In the genomic region with DNA sequence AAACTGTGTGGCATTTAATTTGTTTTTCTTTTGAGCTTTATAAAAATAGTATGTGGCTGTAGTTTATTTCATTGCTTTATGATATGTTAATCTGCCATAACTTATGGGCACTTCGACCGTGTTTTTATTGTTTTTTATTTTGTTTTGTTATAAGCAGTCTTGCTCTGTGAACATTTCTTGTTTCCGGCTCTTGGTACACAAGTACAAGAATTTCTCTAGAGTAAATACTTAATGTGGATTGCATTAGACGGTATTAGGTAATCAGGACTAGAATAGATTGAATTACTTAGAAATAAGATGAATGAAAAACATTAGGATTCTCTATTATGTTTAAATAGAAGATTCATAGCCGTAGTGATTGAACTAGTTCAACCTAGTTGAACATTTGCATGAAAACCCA, we compare ENCODE assay signal across 8 cellular contexts. TPM values are rescaled to one million over a fixed set of nuclear protein-coding genes. Genes with fewer than 3 reads are reported as not detected.
DNase-seq lines count a peak whose midpoint lies in the region; ATAC-seq and TF ChIP-seq lines count a peak whose summit lies in the region.

No MANE protein-coding gene starts in this region.

- H3K36me3 Mint-ChIP-seq in activated naive CD4-positive, alpha-beta T cell treated with anti-CD3 and anti-CD28 coated beads, Interleukin-2, amount 10 ng/mL, durations not matched to agents 7 days and 5 days, result peaks cover 4% of the 10 kb centered on the region
- peaks cover 0 to under 1% of the 10 kb centered on the region in 2 donors for H3K36me3 Mint-ChIP-seq in activated naive CD4-positive, alpha-beta T cell treated with anti-CD3 and anti-CD28 coated beads, Interleukin-2, amount 50 U/mL, for 72 hours
- no peaks in the 10 kb centered on the region for H3K36me3 Mint-ChIP-seq in activated CD8-positive, alpha-beta T cell treated with anti-CD3 and anti-CD28 coated beads, Interleukin-2, amount 10 ng/mL, durations not matched to agents 7 days and 5 days (ENCODE audit: low read depth)
- no peaks in the 10 kb centered on the region for H3K36me3 Mint-ChIP-seq in type B pancreatic cell

- POLR2A ChIA-PET in activated CD8-positive, alpha-beta T cell treated with anti-CD3 and anti-CD28 coated beads, Interleukin-2, amount 10 ng/mL, durations not matched to agents 7 days and 5 days (lab: Charles Lee), result interaction anchor here (0.7 to 2.3 kb wide), 3 partner anchors 93 to 604 kb away, joined by 4 to 9 read pairs (median 6); no protein-coding TSS in a partner anchor

- H3K4me1 ChIP-seq in iPS-20b (ENCODE audit: insufficient read depth, low read length), result peaks cover 22% of the 10 kb centered on the region

- H3K27ac ChIP-seq in iPS-20b (ENCODE audit: low read length), result no peak overlapping the region

- no peak for TF ChIP-seq CTCF in type B pancreatic cell (conservative IDR thresholded peaks at IDR 0.05)

- peak overlapping the region; percentile 82 for H3K4me3 Mint-ChIP-seq in activated naive CD4-positive, alpha-beta T cell treated with anti-CD3 and anti-CD28 coated beads, Interleukin-2, amount 10 ng/mL, durations not matched to agents 7 days and 5 days
- H3K4me3 Mint-ChIP-seq in activated CD8-positive, alpha-beta T cell treated with anti-CD3 and anti-CD28 coated beads, Interleukin-2, amount 10 ng/mL, durations not matched to agents 7 days and 5 days, result peak overlapping the region; percentile 84
- H3K4me3 Mint-ChIP-seq in type B pancreatic cell, result peak overlapping the region; percentile 90

- H3K4me1 Mint-ChIP-seq in activated naive CD4-positive, alpha-beta T cell treated with anti-CD3 and anti-CD28 coated beads, Interleukin-2, amount 10 ng/mL, durations not matched to agents 7 days and 5 days, result peaks cover 41% of the 10 kb centered on the region
- H3K4me1 Mint-ChIP-seq in activated CD8-positive, alpha-beta T cell treated with anti-CD3 and anti-CD28 coated beads, Interleukin-2, amount 10 ng/mL, durations not matched to agents 7 days and 5 days (ENCODE audit: low read depth), result peaks cover 43% of the 10 kb centered on the region
- H3K4me1 Mint-ChIP-seq in type B pancreatic cell (ENCODE audit: unreplicated experiment), result peaks cover 16% of the 10 kb centered on the region

- DNase-seq in activated naive CD4-positive, alpha-beta T cell treated with anti-CD3 and anti-CD28 coated beads, Interleukin-2, amount 10 ng/mL, durations not matched to agents 7 days and 5 days, result no peak
- DNase-seq in activated naive CD4-positive, alpha-beta T cell treated with anti-CD3 and anti-CD28 coated beads, Interleukin-2, amount 50 U/mL, for 72 hours (ENCODE audit: low spot score in 2 of 2), result no peak
- no peak for DNase-seq in activated CD8-positive, alpha-beta T cell treated with anti-CD3 and anti-CD28 coated beads, Interleukin-2, amount 10 ng/mL, durations not matched to agents 7 days and 5 days
- DNase-seq in type B pancreatic cell (ENCODE audit: extremely low spot score, unreplicated experiment) (no peak), NCI-H69 (lab: John Stamatoyannopoulos, UW) (no peak)

- peak overlapping the region; percentile 64 for H3K27ac Mint-ChIP-seq in activated naive CD4-positive, alpha-beta T cell treated with anti-CD3 and anti-CD28 coated beads, Interleukin-2, amount 10 ng/mL, durations not matched to agents 7 days and 5 days
- H3K27ac Mint-ChIP-seq in activated naive CD4-positive, alpha-beta T cell treated with anti-CD3 and anti-CD28 coated beads, Interleukin-2, amount 50 U/mL, for 72 hours, result peak overlapping the region in 1 of 2 donors; percentile 92
- H3K27ac Mint-ChIP-seq in activated CD8-positive, alpha-beta T cell treated with anti-CD3 and anti-CD28 coated beads, Interleukin-2, amount 10 ng/mL, durations not matched to agents 7 days and 5 days, result no peak overlapping the region
- peak overlapping the region; percentile 97 for H3K27ac Mint-ChIP-seq in type B pancreatic cell

- no peak for ATAC-seq in activated naive CD4-positive, alpha-beta T cell treated with anti-CD3 and anti-CD28 coated beads, Interleukin-2, amount 50 U/mL, for 72 hours
- ATAC-seq in activated CD8-positive, alpha-beta T cell treated with anti-CD3 and anti-CD28 coated beads, Interleukin-2, amount 10 ng/mL, durations not matched to agents 7 days and 5 days, result no peak
- ATAC-seq in GM21381 (IDR thresholded peaks at IDR 0.05; ENCODE audit: unreplicated experiment) (no peak), GM19035 (IDR thresholded peaks at IDR 0.05; ENCODE audit: unreplicated experiment) (no peak)

- no peaks in the 10 kb centered on the region for H3K9me3 Mint-ChIP-seq in activated naive CD4-positive, alpha-beta T cell treated with anti-CD3 and anti-CD28 coated beads, Interleukin-2, amount 10 ng/mL, durations not matched to agents 7 days and 5 days
- no peaks in the 10 kb centered on the region for H3K9me3 Mint-ChIP-seq in activated naive CD4-positive, alpha-beta T cell treated with anti-CD3 and anti-CD28 coated beads, Interleukin-2, amount 50 U/mL, for 72 hours
- no peaks in the 10 kb centered on the region for H3K9me3 Mint-ChIP-seq in activated CD8-positive, alpha-beta T cell treated with anti-CD3 and anti-CD28 coated beads, Interleukin-2, amount 10 ng/mL, durations not matched to agents 7 days and 5 days (ENCODE audit: insufficient read depth)
- H3K9me3 Mint-ChIP-seq in type B pancreatic cell, result no peaks in the 10 kb centered on the region

- peaks cover 9% of the 10 kb centered on the region for H3K27me3 ChIP-seq in iPS-20b (ENCODE audit: insufficient read depth, low read length)

- H3K9me3 ChIP-seq in iPS-20b (ENCODE audit: insufficient read depth, low read depth, low read length), result no peaks in the 10 kb centered on the region

- CTCF ChIA-PET in activated naive CD4-positive, alpha-beta T cell treated with anti-CD3 and anti-CD28 coated beads, Interleukin-2, amount 10 ng/mL, durations not matched to agents 7 days and 5 days (lab: Charles Lee), result interaction anchor here (0.6 to 2.9 kb wide), 2 partner anchors 112 to 321 kb away, joined by 3 to 22 read pairs; no protein-coding TSS in a partner anchor
- CTCF ChIA-PET in activated CD8-positive, alpha-beta T cell treated with anti-CD3 and anti-CD28 coated beads, Interleukin-2, amount 10 ng/mL, durations not matched to agents 7 days and 5 days (lab: Charles Lee), result interaction anchor here (0.8 to 3.4 kb wide), 7 partner anchors 10 to 112 kb away, joined by 3 to 22 read pairs (median 4); no protein-coding TSS in a partner anchor

- H3K36me3 ChIP-seq in iPS-20b (ENCODE audit: insufficient read depth, low read depth, low read length), result no peaks in the 10 kb centered on the region

- no peaks in the 10 kb centered on the region for H3K27me3 Mint-ChIP-seq in activated naive CD4-positive, alpha-beta T cell treated with anti-CD3 and anti-CD28 coated beads, Interleukin-2, amount 10 ng/mL, durations not matched to agents 7 days and 5 days
- H3K27me3 Mint-ChIP-seq in activated CD8-positive, alpha-beta T cell treated with anti-CD3 and anti-CD28 coated beads, Interleukin-2, amount 10 ng/mL, durations not matched to agents 7 days and 5 days (ENCODE audit: low read depth), result no peaks in the 10 kb centered on the region
- peaks cover 8% of the 10 kb centered on the region for H3K27me3 Mint-ChIP-seq in type B pancreatic cell

- peak overlapping the region; percentile 98; the same call in 1 of the 2 replicates for H3K9ac ChIP-seq in iPS-20b (ENCODE audit: low read depth, low read length)

- H3K4me3 ChIP-seq in iPS-20b (ENCODE audit: low read length), result peak overlapping the region; percentile 97

RNA-seq across cellular contexts. Expression of a gene that starts 2.1 kb away (rescaled TPM):
- total RNA-seq in activated naive CD4-positive, alpha-beta T cell treated with anti-CD3 and anti-CD28 coated beads, Interleukin-2, amount 50 U/mL, for 72 hours, result 10 to 100 TPM; 35.8 to 42.4 TPM
- 10 to 100 TPM; 49.9 to 53.1 TPM for total RNA-seq in activated CD8-positive, alpha-beta T cell treated with anti-CD3 and anti-CD28 coated beads, Interleukin-2, amount 10 ng/mL, durations not matched to agents 7 days and 5 days
- total RNA-seq in type B pancreatic cell (ENCODE audit: low replicate concordance), result 59.6 and 64.3 TPM in 2 replicates
